ENCODE assay signal across 9 cellular contexts in genomic region chr5:76556511-76557221, GRCh38.
DNase-seq lines count a peak whose midpoint lies in the region; ATAC-seq and TF ChIP-seq lines count a peak whose summit lies in the region.
"Had no signal": no experiment of that assay in that cellular context is flagged by ENCODE, and none has a peak within 500 bp of the region (broad histone marks: within the 10 kb centered on the region; RNA-seq: fewer than 3 reads in every experiment).

No MANE protein-coding gene starts in this region.

- peak overlapping the region; percentile 77 for H3K27ac Mint-ChIP-seq in T-helper 1 cell treated with Interleukin-12 subunit alpha and Interleukin-12 subunit beta and Interleukin-4 antibody, amounts not matched to agents 30 μg/mL and 1 μg/mL, for 36 hours
- H3K27ac Mint-ChIP-seq in chondrocyte (ENCODE audit: unreplicated experiment) = no peak overlapping the region

- no peak overlapping the region for H3K9ac ChIP-seq in Karpas-422 (ENCODE audit: low read length)

- peak; percentile 88 for ATAC-seq in GM19023 (IDR thresholded peaks at IDR 0.05; ENCODE audit: unreplicated experiment)
- ATAC-seq in HG02852 (IDR thresholded peaks at IDR 0.05; ENCODE audit: unreplicated experiment) = peak; percentile 95

- no peak overlapping the region for H3K4me3 Mint-ChIP-seq in T-helper 1 cell treated with Interleukin-12 subunit alpha and Interleukin-12 subunit beta and Interleukin-4 antibody, amounts not matched to agents 30 μg/mL and 1 μg/mL, for 36 hours
- H3K4me3 Mint-ChIP-seq in chondrocyte (ENCODE audit: unreplicated experiment) = no peak overlapping the region

- H3K9me2 ChIP-seq in Karpas-422 (replicated peaks; ENCODE audit: insufficient read depth, low read length) = no peaks in the 10 kb centered on the region

- H3K9me3 ChIP-seq in Karpas-422 (ENCODE audit: low read length) = no peaks in the 10 kb centered on the region

- peak; percentile 77 for DNase-seq in DMS53 (lab: John Stamatoyannopoulos, UW)
- DNase-seq in Karpas-422 = no peak
- DNase-seq in C1 segment of cervical spinal cord (lab: John Stamatoyannopoulos, UW) = no peak
- no peak for DNase-seq in chondrocyte (ENCODE audit: low spot score)
- DNase-seq in COLO829 (ENCODE audit: low spot score) = no peak
- DNase-seq: amygdala had no signal

- no peaks in the 10 kb centered on the region for H3K79me2 ChIP-seq in Karpas-422 (ENCODE audit: low read length)

- peaks cover 41% of the 10 kb centered on the region for H3K4me1 Mint-ChIP-seq in T-helper 1 cell treated with Interleukin-12 subunit alpha and Interleukin-12 subunit beta and Interleukin-4 antibody, amounts not matched to agents 30 μg/mL and 1 μg/mL, for 36 hours (ENCODE audit: low read depth)
- peaks cover 3% of the 10 kb centered on the region for H3K4me1 Mint-ChIP-seq in chondrocyte (ENCODE audit: low read depth)

- no peak overlapping the region for H2AFZ ChIP-seq in Karpas-422 (ENCODE audit: low read length)

- no peaks in the 10 kb centered on the region for H3K4me1 ChIP-seq in Karpas-422 (ENCODE audit: low read length)

- TF ChIP-seq CTCF in chondrocyte (IDR thresholded peaks at IDR 0.05) = no peak

- H3K4me2 ChIP-seq in Karpas-422 (ENCODE audit: low read depth, low read length, poor library complexity, severe bottlenecking) = no peak overlapping the region

- no peaks in the 10 kb centered on the region for H3K27me3 ChIP-seq in Karpas-422 (ENCODE audit: low read length)

- H3K9me3 Mint-ChIP-seq in T-helper 1 cell treated with Interleukin-12 subunit alpha and Interleukin-12 subunit beta and Interleukin-4 antibody, amounts not matched to agents 30 μg/mL and 1 μg/mL, for 36 hours = no peaks in the 10 kb centered on the region
- no peaks in the 10 kb centered on the region for H3K9me3 Mint-ChIP-seq in chondrocyte (ENCODE audit: low read depth)

- no peaks in the 10 kb centered on the region for H4K20me1 ChIP-seq in Karpas-422 (ENCODE audit: insufficient read depth, low read depth, low read length)

- peaks cover 19% of the 10 kb centered on the region for H3K36me3 Mint-ChIP-seq in T-helper 1 cell treated with Interleukin-12 subunit alpha and Interleukin-12 subunit beta and Interleukin-4 antibody, amounts not matched to agents 30 μg/mL and 1 μg/mL, for 36 hours (ENCODE audit: low read depth)
- H3K36me3 Mint-ChIP-seq in chondrocyte (ENCODE audit: low read depth) = no peaks in the 10 kb centered on the region

- no peak overlapping the region for H3K4me3 ChIP-seq in Karpas-422 (ENCODE audit: low read length)

- no peaks in the 10 kb centered on the region for H3K36me3 ChIP-seq in Karpas-422 (ENCODE audit: insufficient read depth, low read length)

- no peak overlapping the region for H3K27ac ChIP-seq in Karpas-422 (ENCODE audit: low read length)

- no peaks in the 10 kb centered on the region for H3K27me3 Mint-ChIP-seq in T-helper 1 cell treated with Interleukin-12 subunit alpha and Interleukin-12 subunit beta and Interleukin-4 antibody, amounts not matched to agents 30 μg/mL and 1 μg/mL, for 36 hours (ENCODE audit: low read depth)
- H3K27me3 Mint-ChIP-seq in chondrocyte (ENCODE audit: low read depth) = no peaks in the 10 kb centered on the region
